19 cellular contexts compared by ENCODE assay signal in genomic region chr4:26360864-26361263, GRCh38. TPM values are rescaled to one million over a fixed set of nuclear protein-coding genes. Genes with fewer than 3 reads are reported as not detected.
A peak's percentile ranks its signal among the peaks of the same experiment; 100 is the strongest.
DNase-seq lines count a peak whose midpoint lies in the region; ATAC-seq, FAIRE-seq and TF ChIP-seq lines count a peak whose summit lies in the region.
"Had no signal": no experiment of that assay in that cellular context is flagged by ENCODE, and none has a peak within 500 bp of the region (broad histone marks: within the 10 kb centered on the region; RNA-seq: fewer than 3 reads in every experiment).

No MANE protein-coding gene starts in this region.

- H3K9me3 ChIP-seq in cardiac muscle cell (ENCODE audit: low read depth) (no peaks in the 10 kb centered on the region), mesenchymal stem cell (ENCODE audit: control insufficient read depth, low read length) (no peaks in the 10 kb centered on the region)
- no peaks in the 10 kb centered on the region for H3K9me3 ChIP-seq in CD8-positive, alpha-beta T cell (ENCODE audit: low read length)
- H3K9me3 ChIP-seq: Caco-2, sigmoid colon had no signal

- POLR2A ChIA-PET in CD8-positive, alpha-beta T cell (lab: Charles Lee), result interaction anchor here (0.6 kb wide), 1 partner anchor 10 kb away, joined by 3 read pairs; no protein-coding TSS in a partner anchor

- no peak overlapping the region for H3K4me2 ChIP-seq in mesenchymal stem cell (ENCODE audit: low read length, poor library complexity, severe bottlenecking)

- FAIRE-seq in RCC 7860 (lab: Jason Lieb, UNC) (no peak), H54 (lab: Jason Lieb, UNC) (no peak)
- FAIRE-seq: frontal cortex, GM12878 had no signal

- H2AK5ac ChIP-seq in mesenchymal stem cell (ENCODE audit: low read length, severe bottlenecking), result no peak overlapping the region

- H3K4me3 ChIP-seq in cardiac muscle cell (no peak overlapping the region), mesenchymal stem cell (ENCODE audit: insufficient read depth in 1 of 2, low read depth in 1 of 2, low read length in 2 of 2) (no peak overlapping the region)
- H3K4me3 ChIP-seq in CD8-positive, alpha-beta T cell (ENCODE audit: low read depth, low read length), result no peak overlapping the region
- H3K4me3 ChIP-seq: GM12878, sigmoid colon had no signal

- H3K9me3 Mint-ChIP-seq in activated T-helper 1 cell treated with anti-CD3 and anti-CD28 coated beads, Interleukin-12 subunit alpha, Interleukin-12 subunit beta, Interleukin-2, Interleukin-4 antibody, amounts not matched to agents 30 ng/mL and 10 ng/mL and 1 ng/mL, durations not matched to agents 14 hours and 24 hours and 36 hours, result no peaks in the 10 kb centered on the region
- no peaks in the 10 kb centered on the region for H3K9me3 Mint-ChIP-seq in CD8-positive, alpha-beta T cell

- H4K8ac ChIP-seq in mesenchymal stem cell (ENCODE audit: low read length), result peak overlapping the region; percentile 37

- H3K27ac ChIP-seq in cardiac muscle cell (peak overlapping the region; percentile 37), mesenchymal stem cell (ENCODE audit: low read length, poor library complexity, severe bottlenecking) (no peak overlapping the region)
- H3K27ac ChIP-seq in CD8-positive, alpha-beta T cell (ENCODE audit: low read depth, low read length), result no peak overlapping the region
- H3K27ac ChIP-seq: sigmoid colon had no signal

- H2AFZ ChIP-seq in mesenchymal stem cell (ENCODE audit: low read depth, low read length), result no peak overlapping the region

- peaks cover 9% of the 10 kb centered on the region for H3K36me3 Mint-ChIP-seq in activated T-helper 1 cell treated with anti-CD3 and anti-CD28 coated beads, Interleukin-12 subunit alpha, Interleukin-12 subunit beta, Interleukin-2, Interleukin-4 antibody, amounts not matched to agents 30 ng/mL and 10 ng/mL and 1 ng/mL, durations not matched to agents 14 hours and 24 hours and 36 hours (ENCODE audit: low read depth)
- peaks cover 2% of the 10 kb centered on the region for H3K36me3 Mint-ChIP-seq in CD8-positive, alpha-beta T cell

- no peak for TF ChIP-seq CTCF in cardiac muscle cell (IDR thresholded peaks at IDR 0.05; ENCODE audit: low read depth, low read length)
- no peak for TF ChIP-seq CTCF in CD8-positive, alpha-beta T cell (IDR thresholded peaks at IDR 0.05)

- CTCF ChIA-PET in CD8-positive, alpha-beta T cell (lab: Charles Lee), result interaction anchor here (1.6 kb wide), 1 partner anchor 8 kb away, joined by 3 read pairs; no protein-coding TSS in a partner anchor

- H3K4me1 Mint-ChIP-seq in activated T-helper 1 cell treated with anti-CD3 and anti-CD28 coated beads, Interleukin-12 subunit alpha, Interleukin-12 subunit beta, Interleukin-2, Interleukin-4 antibody, amounts not matched to agents 30 ng/mL and 10 ng/mL and 1 ng/mL, durations not matched to agents 14 hours and 24 hours and 36 hours (ENCODE audit: low read depth), result peaks cover 32% of the 10 kb centered on the region
- peaks cover 33% of the 10 kb centered on the region for H3K4me1 Mint-ChIP-seq in CD8-positive, alpha-beta T cell (ENCODE audit: low read depth)

- no peak overlapping the region for H3K14ac ChIP-seq in mesenchymal stem cell (ENCODE audit: low read length in 2 of 2)

- intact Hi-C loops in left ventricle myocardium superior (cut with micrococcal nuclease), result no loop called here
- intact Hi-C loops in activated T-helper 1 cell treated with anti-CD3 and anti-CD28 coated beads, Interleukin-12 subunit alpha, Interleukin-12 subunit beta, Interleukin-2, Interleukin-4 antibody, amounts not matched to agents 30 ng/mL and 10 ng/mL and 1 ng/mL, durations not matched to agents 14 hours and 24 hours and 36 hours (cut with micrococcal nuclease), result loop anchor here (2.0 kb wide), 1 partner anchor 18 kb away; no protein-coding TSS in a partner anchor
- intact Hi-C loops in CD8-positive, alpha-beta T cell (cut with DNase I, micrococcal nuclease), result no loop called here

- peak overlapping the region; percentile 46 for H3K9ac ChIP-seq in mesenchymal stem cell (ENCODE audit: low read length)

- no peak for ATAC-seq in left ventricle myocardium superior
- no peak for ATAC-seq in CD8-positive, alpha-beta T cell
- ATAC-seq: activated CD4-positive, alpha-beta T cell treated with anti-CD3 and anti-CD28 coated beads for 36 hours; GM12878 had no signal

- DNase-seq in cardiac muscle cell (ENCODE audit: low read depth in 1 of 2, low spot score in 1 of 2) (no peak), left ventricle myocardium superior (no peak), mesenchymal stem cell (peak; percentile 36), RCC 7860 (ENCODE audit: low spot score) (no peak), H54 (ENCODE audit: insufficient read length, low spot score) (no peak)
- no peak for DNase-seq in activated T-helper 1 cell treated with anti-CD3 and anti-CD28 coated beads, Interleukin-12 subunit alpha, Interleukin-12 subunit beta, Interleukin-2, Interleukin-4 antibody, amounts not matched to agents 30 ng/mL and 10 ng/mL and 1 ng/mL, durations not matched to agents 14 hours and 24 hours and 36 hours (ENCODE audit: low spot score)
- no peak for DNase-seq in stimulated activated CD8-positive, alpha-beta memory T cell treated with anti-CD3 and anti-CD28 coated beads, Interleukin-4, amount 100 ng/mL, for 48 hours
- DNase-seq in CD8-positive, alpha-beta T cell, result no peak
- DNase-seq: activated CD4-positive, alpha-beta T cell treated with anti-CD3 and anti-CD28 coated beads for 36 hours; activated T-cell treated with anti-CD3 and anti-CD28 coated beads, Interleukin-2, amount 50 U/mL, for 48 hours; amygdala; Caco-2; left colon; NCI-H187 treated with DMSO at 0.1 percent for 48 hours; NCI-H446; occipital lobe; sigmoid colon had no signal

- H3K23ac ChIP-seq in mesenchymal stem cell (ENCODE audit: low read length in 2 of 2), result peak overlapping the region in 1 of 2 experiments; percentile 83

- no peak overlapping the region for H2BK15ac ChIP-seq in mesenchymal stem cell (ENCODE audit: low read depth, poor library complexity, severe bottlenecking)

- WGBS in mesenchymal stem cell, result 100% methylated on average over 2 of the region's 5 CpGs

- H3K36me3 ChIP-seq in cardiac muscle cell (no peaks in the 10 kb centered on the region), mesenchymal stem cell (ENCODE audit: control insufficient read depth in 1 of 2, insufficient read depth in 2 of 2, low read depth in 1 of 2, low read length in 2 of 2) (peaks cover 0 to 34% of the 10 kb centered on the region in 2 experiments)
- H3K36me3 ChIP-seq in CD8-positive, alpha-beta T cell (ENCODE audit: insufficient read depth, low read length), result no peaks in the 10 kb centered on the region
- H3K36me3 ChIP-seq: sigmoid colon had no signal

- H3K27me3 Mint-ChIP-seq in activated T-helper 1 cell treated with anti-CD3 and anti-CD28 coated beads, Interleukin-12 subunit alpha, Interleukin-12 subunit beta, Interleukin-2, Interleukin-4 antibody, amounts not matched to agents 30 ng/mL and 10 ng/mL and 1 ng/mL, durations not matched to agents 14 hours and 24 hours and 36 hours (ENCODE audit: insufficient read depth), result no peaks in the 10 kb centered on the region
- H3K27me3 Mint-ChIP-seq in CD8-positive, alpha-beta T cell (ENCODE audit: low read depth), result no peaks in the 10 kb centered on the region
- H3K27me3 Mint-ChIP-seq: activated CD4-positive, alpha-beta T cell treated with anti-CD3 and anti-CD28 coated beads for 36 hours had no signal

- no peak overlapping the region for H3K4me3 Mint-ChIP-seq in activated T-helper 1 cell treated with anti-CD3 and anti-CD28 coated beads, Interleukin-12 subunit alpha, Interleukin-12 subunit beta, Interleukin-2, Interleukin-4 antibody, amounts not matched to agents 30 ng/mL and 10 ng/mL and 1 ng/mL, durations not matched to agents 14 hours and 24 hours and 36 hours
- no peak overlapping the region for H3K4me3 Mint-ChIP-seq in CD8-positive, alpha-beta T cell
- H3K4me3 Mint-ChIP-seq: activated CD4-positive, alpha-beta T cell treated with anti-CD3 and anti-CD28 coated beads for 36 hours had no signal

- H3K27me3 ChIP-seq in cardiac muscle cell, result no peaks in the 10 kb centered on the region
- no peaks in the 10 kb centered on the region for H3K27me3 ChIP-seq in mesenchymal stem cell (ENCODE audit: control insufficient read depth in 1 of 2, insufficient read depth in 1 of 2, low read length in 2 of 2)
- H3K27me3 ChIP-seq in CD8-positive, alpha-beta T cell (ENCODE audit: insufficient read depth, low read length), result no peaks in the 10 kb centered on the region
- H3K27me3 ChIP-seq: sigmoid colon had no signal

- H3K79me1 ChIP-seq in mesenchymal stem cell (replicated peaks; ENCODE audit: low read length, poor library complexity, severe bottlenecking), result peaks cover 7% of the 10 kb centered on the region

- no peak overlapping the region for H4K91ac ChIP-seq in mesenchymal stem cell (ENCODE audit: low read length)

- H3K27ac Mint-ChIP-seq in activated T-helper 1 cell treated with anti-CD3 and anti-CD28 coated beads, Interleukin-12 subunit alpha, Interleukin-12 subunit beta, Interleukin-2, Interleukin-4 antibody, amounts not matched to agents 30 ng/mL and 10 ng/mL and 1 ng/mL, durations not matched to agents 14 hours and 24 hours and 36 hours, result peak overlapping the region; percentile 12
- H3K27ac Mint-ChIP-seq in CD8-positive, alpha-beta T cell, result no peak overlapping the region
- H3K27ac Mint-ChIP-seq: activated CD4-positive, alpha-beta T cell treated with anti-CD3 and anti-CD28 coated beads for 36 hours had no signal

- TF ChIP-seq POLR2A in H54 (IDR thresholded peaks at IDR 0.05; ENCODE audit: low read depth, low read length), result no peak

- H2BK12ac ChIP-seq in mesenchymal stem cell (ENCODE audit: low read length in 2 of 2), result no peak overlapping the region

- peaks cover 8% of the 10 kb centered on the region for H3K4me1 ChIP-seq in cardiac muscle cell (ENCODE audit: low read depth)
- H3K4me1 ChIP-seq in mesenchymal stem cell (ENCODE audit: control insufficient read depth, insufficient read depth, low read depth, low read length), result peaks cover 5% of the 10 kb centered on the region
- H3K4me1 ChIP-seq in CD8-positive, alpha-beta T cell (ENCODE audit: insufficient read depth, low read length), result peaks cover 15% of the 10 kb centered on the region
- H3K4me1 ChIP-seq: Caco-2 had no signal

- no peak overlapping the region for H2BK120ac ChIP-seq in mesenchymal stem cell (ENCODE audit: low read depth, low read length)

- H3K4ac ChIP-seq in mesenchymal stem cell (ENCODE audit: low read depth in 1 of 2, low read length in 2 of 2), result peak overlapping the region in 1 of 2 experiments; percentile 87

- peak overlapping the region in 1 of 2 experiments; percentile 57 for H3K18ac ChIP-seq in mesenchymal stem cell (ENCODE audit: low read depth in 1 of 2, low read length in 2 of 2)

- no peak overlapping the region for H2BK5ac ChIP-seq in mesenchymal stem cell (ENCODE audit: low read depth, low read length, poor library complexity, severe bottlenecking)

RNA-seq across cellular contexts. Expression of gene RBPJ, which starts 40.0 kb away (rescaled TPM):
- 33.0 and 50.3 TPM in 2 replicates for total RNA-seq in cardiac muscle cell
- 80.3 and 94.2 TPM in 2 replicates for polyA plus RNA-seq in cardiac muscle cell
- 48.4 TPM for total RNA-seq in left ventricle myocardium superior
- 455 and 472 TPM in 2 replicates for total RNA-seq in activated T-helper 1 cell treated with anti-CD3 and anti-CD28 coated beads, Interleukin-12 subunit alpha, Interleukin-12 subunit beta, Interleukin-2, Interleukin-4 antibody, amounts not matched to agents 30 ng/mL and 10 ng/mL and 1 ng/mL, durations not matched to agents 14 hours and 24 hours and 36 hours
- 55.7 TPM for polyA plus RNA-seq in mesenchymal stem cell (2013, experiment 1 of 2)
- polyA plus RNA-seq in mesenchymal stem cell (2013, experiment 2 of 2), result 54.9 TPM
- 10 to 100 TPM; 73.7 to 76.7 TPM for total RNA-seq in CD8-positive, alpha-beta T cell
